ENCODE assay signal across 24 cellular contexts in the genomic region with DNA sequence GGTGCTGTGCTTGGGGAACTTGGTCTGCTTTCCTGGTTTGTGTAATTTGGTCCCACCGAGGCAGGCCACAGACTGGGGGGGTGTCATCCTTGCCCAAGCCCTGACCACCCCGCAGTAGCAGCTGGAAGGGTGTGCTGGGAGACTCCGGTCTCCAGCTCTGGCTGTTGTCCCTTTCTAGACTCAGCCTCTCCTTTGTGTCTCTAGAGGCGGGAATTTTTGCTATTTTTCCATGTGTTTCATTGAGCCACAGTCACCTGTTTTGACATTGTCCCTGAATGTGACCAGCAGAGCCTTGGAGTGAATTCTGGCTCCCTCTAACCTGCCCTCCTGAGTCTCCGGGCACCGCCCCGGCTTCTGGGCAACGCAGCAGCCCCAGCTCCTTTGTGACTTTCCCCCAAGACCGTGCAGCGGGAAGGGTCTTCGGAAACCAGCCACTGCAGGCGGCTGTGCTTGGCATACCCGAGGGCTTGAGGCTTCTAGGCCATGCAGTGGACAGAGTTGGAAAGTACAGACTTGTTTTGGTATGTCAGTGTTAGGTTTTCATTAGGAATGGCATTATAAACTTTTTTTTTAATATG.
"Had no signal": no experiment of that assay in that cellular context is flagged by ENCODE, and none has a peak within 500 bp of the region (broad histone marks: within the 10 kb centered on the region; RNA-seq: fewer than 3 reads in every experiment).

No MANE protein-coding gene starts in this region.

- H3K36me3 Mint-ChIP-seq: naive thymus-derived CD8-positive, alpha-beta T cell; stimulated activated naive B cell treated with anti-CD40 and anti-IgM and Interleukin-4, amounts not matched to agents 10 μg/mL and 1 μg/mL and 100 μg/mL, for 72 hours had no signal

- DNase-seq: cortex of kidney; effector CD4-positive, alpha-beta T cell; foreskin fibroblast; gastrocnemius medialis; head of caudate nucleus; left cardiac atrium; left lung; mesenchymal stem cell; midbrain; naive thymus-derived CD8-positive, alpha-beta T cell; nephron progenitor cell; right lobe of liver; small intestine; stimulated activated CD4-positive, alpha-beta T cell treated with anti-CD3 and anti-CD28 coated beads, Interleukin-15, amount 100 ng/mL, for 24 hours; stimulated activated CD4-positive, alpha-beta T cell treated with anti-CD3 and anti-CD28 coated beads, Interleukin-2, amount 100 ng/mL, for 48 hours; stimulated activated naive B cell treated with anti-CD40 and anti-IgM and Interleukin-4, amounts not matched to agents 10 μg/mL and 1 μg/mL and 100 μg/mL, for 72 hours; upper lobe of right lung; uterus had no signal

- H3K36me3 ChIP-seq: gastrocnemius medialis, left lung, neutrophil, right lobe of liver, thoracic aorta, tibial nerve, upper lobe of right lung, uterus had no signal

- ATAC-seq: esophagus mucosa; gastrocnemius medialis; left lung; naive thymus-derived CD8-positive, alpha-beta T cell; right lobe of liver; stimulated activated naive B cell treated with anti-CD40 and anti-IgM and Interleukin-4, amounts not matched to agents 10 μg/mL and 1 μg/mL and 100 μg/mL, for 72 hours; upper lobe of right lung had no signal

- H3K9me3 ChIP-seq: gastrocnemius medialis, neutrophil, right lobe of liver, uterus had no signal

- H3K9me3 Mint-ChIP-seq: naive thymus-derived CD8-positive, alpha-beta T cell; nephron progenitor cell; stimulated activated naive CD8-positive, alpha-beta T cell treated with anti-CD3 and anti-CD28 coated beads, Interleukin-15, Interleukin-2, amounts not matched to agents 100 ng/mL and 50 ng/mL, for 24 hours had no signal

- H3K27me3 ChIP-seq: right lobe of liver, uterus had no signal

- H3K4me3 Mint-ChIP-seq: stimulated activated naive CD8-positive, alpha-beta T cell treated with anti-CD3 and anti-CD28 coated beads, Interleukin-15, Interleukin-2, amounts not matched to agents 100 ng/mL and 50 ng/mL, for 24 hours had no signal

- H3K4me1 Mint-ChIP-seq: stimulated activated naive B cell treated with anti-CD40 and anti-IgM and Interleukin-4, amounts not matched to agents 10 μg/mL and 1 μg/mL and 100 μg/mL, for 72 hours had no signal

- H3K27ac Mint-ChIP-seq: nephron progenitor cell; progenitor cell of endocrine pancreas; stimulated activated naive B cell treated with anti-CD40 and anti-IgM and Interleukin-4, amounts not matched to agents 10 μg/mL and 1 μg/mL and 100 μg/mL, for 72 hours; stimulated activated naive CD8-positive, alpha-beta T cell treated with anti-CD3 and anti-CD28 coated beads, Interleukin-15, Interleukin-2, amounts not matched to agents 100 ng/mL and 50 ng/mL, for 24 hours had no signal

- H3K4me3 ChIP-seq: left lung, right lobe of liver, thoracic aorta, tibial nerve, upper lobe of right lung, uterus had no signal
